1 cellular context compared by ENCODE assay signal in genomic region chr9:37639109-37639748, GRCh38.
A peak's percentile ranks its signal among the peaks of the same experiment; 100 is the strongest.
TF ChIP-seq lines count a peak whose summit lies in the region.

No MANE protein-coding gene starts in this region.

TF ChIP-seq in K562, 482 proteins besides CTCF, POLR2A, EP300 and RAD21 (continued from another document and continues in another):
- peak; percentile 57; the same call in 1 of the 2 replicates for TF ChIP-seq ZNF766 (CRISPR knock-in tag; conservative IDR thresholded peaks at IDR 0.05)
- TF ChIP-seq ZNF586 (CRISPR knock-in tag; conservative IDR thresholded peaks at IDR 0.05), result no peak
- TF ChIP-seq BRD4 (IDR thresholded peaks at IDR 0.05), result no peak
- TF ChIP-seq YY1 (IDR thresholded peaks at IDR 0.05; ENCODE audit: borderline replicate concordance in 1 of 3, control insufficient read depth in 1 of 3, extremely low read depth in 1 of 3, insufficient read depth in 3 of 3, insufficient read length in 1 of 3, insufficient replicate concordance in 2 of 3, low read depth in 1 of 3, low read length in 2 of 3), result peak in 1 of 3 experiments; percentile 32
- TF ChIP-seq, protein P1, sequence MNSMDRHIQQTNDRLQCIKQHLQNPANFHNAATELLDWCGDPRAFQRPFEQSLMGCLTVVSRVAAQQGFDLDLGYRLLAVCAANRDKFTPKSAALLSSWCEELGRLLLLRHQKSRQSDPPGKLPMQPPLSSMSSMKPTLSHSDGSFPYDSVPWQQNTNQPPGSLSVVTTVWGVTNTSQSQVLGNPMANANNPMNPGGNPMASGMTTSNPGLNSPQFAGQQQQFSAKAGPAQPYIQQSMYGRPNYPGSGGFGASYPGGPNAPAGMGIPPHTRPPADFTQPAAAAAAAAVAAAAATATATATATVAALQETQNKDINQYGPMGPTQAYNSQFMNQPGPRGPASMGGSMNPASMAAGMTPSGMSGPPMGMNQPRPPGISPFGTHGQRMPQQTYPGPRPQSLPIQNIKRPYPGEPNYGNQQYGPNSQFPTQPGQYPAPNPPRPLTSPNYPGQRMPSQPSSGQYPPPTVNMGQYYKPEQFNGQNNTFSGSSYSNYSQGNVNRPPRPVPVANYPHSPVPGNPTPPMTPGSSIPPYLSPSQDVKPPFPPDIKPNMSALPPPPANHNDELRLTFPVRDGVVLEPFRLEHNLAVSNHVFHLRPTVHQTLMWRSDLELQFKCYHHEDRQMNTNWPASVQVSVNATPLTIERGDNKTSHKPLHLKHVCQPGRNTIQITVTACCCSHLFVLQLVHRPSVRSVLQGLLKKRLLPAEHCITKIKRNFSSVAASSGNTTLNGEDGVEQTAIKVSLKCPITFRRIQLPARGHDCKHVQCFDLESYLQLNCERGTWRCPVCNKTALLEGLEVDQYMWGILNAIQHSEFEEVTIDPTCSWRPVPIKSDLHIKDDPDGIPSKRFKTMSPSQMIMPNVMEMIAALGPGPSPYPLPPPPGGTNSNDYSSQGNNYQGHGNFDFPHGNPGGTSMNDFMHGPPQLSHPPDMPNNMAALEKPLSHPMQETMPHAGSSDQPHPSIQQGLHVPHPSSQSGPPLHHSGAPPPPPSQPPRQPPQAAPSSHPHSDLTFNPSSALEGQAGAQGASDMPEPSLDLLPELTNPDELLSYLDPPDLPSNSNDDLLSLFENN (IDR thresholded peaks at IDR 0.05; ENCODE audit: low read depth in 2 of 2, low read length in 2 of 2), result no peak
- no peak for TF ChIP-seq NFATC3 (IDR thresholded peaks at IDR 0.05)
- TF ChIP-seq HNRNPUL1 (IDR thresholded peaks at IDR 0.05; ENCODE audit: low read length), result no peak
- TF ChIP-seq FUS (optimal IDR thresholded peaks at IDR 0.05; ENCODE audit: low read depth, low read length), result no peak
- TF ChIP-seq, protein P2, sequence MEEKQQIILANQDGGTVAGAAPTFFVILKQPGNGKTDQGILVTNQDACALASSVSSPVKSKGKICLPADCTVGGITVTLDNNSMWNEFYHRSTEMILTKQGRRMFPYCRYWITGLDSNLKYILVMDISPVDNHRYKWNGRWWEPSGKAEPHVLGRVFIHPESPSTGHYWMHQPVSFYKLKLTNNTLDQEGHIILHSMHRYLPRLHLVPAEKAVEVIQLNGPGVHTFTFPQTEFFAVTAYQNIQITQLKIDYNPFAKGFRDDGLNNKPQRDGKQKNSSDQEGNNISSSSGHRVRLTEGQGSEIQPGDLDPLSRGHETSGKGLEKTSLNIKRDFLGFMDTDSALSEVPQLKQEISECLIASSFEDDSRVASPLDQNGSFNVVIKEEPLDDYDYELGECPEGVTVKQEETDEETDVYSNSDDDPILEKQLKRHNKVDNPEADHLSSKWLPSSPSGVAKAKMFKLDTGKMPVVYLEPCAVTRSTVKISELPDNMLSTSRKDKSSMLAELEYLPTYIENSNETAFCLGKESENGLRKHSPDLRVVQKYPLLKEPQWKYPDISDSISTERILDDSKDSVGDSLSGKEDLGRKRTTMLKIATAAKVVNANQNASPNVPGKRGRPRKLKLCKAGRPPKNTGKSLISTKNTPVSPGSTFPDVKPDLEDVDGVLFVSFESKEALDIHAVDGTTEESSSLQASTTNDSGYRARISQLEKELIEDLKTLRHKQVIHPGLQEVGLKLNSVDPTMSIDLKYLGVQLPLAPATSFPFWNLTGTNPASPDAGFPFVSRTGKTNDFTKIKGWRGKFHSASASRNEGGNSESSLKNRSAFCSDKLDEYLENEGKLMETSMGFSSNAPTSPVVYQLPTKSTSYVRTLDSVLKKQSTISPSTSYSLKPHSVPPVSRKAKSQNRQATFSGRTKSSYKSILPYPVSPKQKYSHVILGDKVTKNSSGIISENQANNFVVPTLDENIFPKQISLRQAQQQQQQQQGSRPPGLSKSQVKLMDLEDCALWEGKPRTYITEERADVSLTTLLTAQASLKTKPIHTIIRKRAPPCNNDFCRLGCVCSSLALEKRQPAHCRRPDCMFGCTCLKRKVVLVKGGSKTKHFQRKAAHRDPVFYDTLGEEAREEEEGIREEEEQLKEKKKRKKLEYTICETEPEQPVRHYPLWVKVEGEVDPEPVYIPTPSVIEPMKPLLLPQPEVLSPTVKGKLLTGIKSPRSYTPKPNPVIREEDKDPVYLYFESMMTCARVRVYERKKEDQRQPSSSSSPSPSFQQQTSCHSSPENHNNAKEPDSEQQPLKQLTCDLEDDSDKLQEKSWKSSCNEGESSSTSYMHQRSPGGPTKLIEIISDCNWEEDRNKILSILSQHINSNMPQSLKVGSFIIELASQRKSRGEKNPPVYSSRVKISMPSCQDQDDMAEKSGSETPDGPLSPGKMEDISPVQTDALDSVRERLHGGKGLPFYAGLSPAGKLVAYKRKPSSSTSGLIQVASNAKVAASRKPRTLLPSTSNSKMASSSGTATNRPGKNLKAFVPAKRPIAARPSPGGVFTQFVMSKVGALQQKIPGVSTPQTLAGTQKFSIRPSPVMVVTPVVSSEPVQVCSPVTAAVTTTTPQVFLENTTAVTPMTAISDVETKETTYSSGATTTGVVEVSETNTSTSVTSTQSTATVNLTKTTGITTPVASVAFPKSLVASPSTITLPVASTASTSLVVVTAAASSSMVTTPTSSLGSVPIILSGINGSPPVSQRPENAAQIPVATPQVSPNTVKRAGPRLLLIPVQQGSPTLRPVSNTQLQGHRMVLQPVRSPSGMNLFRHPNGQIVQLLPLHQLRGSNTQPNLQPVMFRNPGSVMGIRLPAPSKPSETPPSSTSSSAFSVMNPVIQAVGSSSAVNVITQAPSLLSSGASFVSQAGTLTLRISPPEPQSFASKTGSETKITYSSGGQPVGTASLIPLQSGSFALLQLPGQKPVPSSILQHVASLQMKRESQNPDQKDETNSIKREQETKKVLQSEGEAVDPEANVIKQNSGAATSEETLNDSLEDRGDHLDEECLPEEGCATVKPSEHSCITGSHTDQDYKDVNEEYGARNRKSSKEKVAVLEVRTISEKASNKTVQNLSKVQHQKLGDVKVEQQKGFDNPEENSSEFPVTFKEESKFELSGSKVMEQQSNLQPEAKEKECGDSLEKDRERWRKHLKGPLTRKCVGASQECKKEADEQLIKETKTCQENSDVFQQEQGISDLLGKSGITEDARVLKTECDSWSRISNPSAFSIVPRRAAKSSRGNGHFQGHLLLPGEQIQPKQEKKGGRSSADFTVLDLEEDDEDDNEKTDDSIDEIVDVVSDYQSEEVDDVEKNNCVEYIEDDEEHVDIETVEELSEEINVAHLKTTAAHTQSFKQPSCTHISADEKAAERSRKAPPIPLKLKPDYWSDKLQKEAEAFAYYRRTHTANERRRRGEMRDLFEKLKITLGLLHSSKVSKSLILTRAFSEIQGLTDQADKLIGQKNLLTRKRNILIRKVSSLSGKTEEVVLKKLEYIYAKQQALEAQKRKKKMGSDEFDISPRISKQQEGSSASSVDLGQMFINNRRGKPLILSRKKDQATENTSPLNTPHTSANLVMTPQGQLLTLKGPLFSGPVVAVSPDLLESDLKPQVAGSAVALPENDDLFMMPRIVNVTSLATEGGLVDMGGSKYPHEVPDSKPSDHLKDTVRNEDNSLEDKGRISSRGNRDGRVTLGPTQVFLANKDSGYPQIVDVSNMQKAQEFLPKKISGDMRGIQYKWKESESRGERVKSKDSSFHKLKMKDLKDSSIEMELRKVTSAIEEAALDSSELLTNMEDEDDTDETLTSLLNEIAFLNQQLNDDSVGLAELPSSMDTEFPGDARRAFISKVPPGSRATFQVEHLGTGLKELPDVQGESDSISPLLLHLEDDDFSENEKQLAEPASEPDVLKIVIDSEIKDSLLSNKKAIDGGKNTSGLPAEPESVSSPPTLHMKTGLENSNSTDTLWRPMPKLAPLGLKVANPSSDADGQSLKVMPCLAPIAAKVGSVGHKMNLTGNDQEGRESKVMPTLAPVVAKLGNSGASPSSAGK (IDR thresholded peaks at IDR 0.05), result peak; percentile 77
- TF ChIP-seq ZNF197 (CRISPR knock-in tag; IDR thresholded peaks at IDR 0.05; ENCODE audit: low read depth), result peak; percentile 76; the same call in 1 of the 2 replicates
- TF ChIP-seq ERF (CRISPR knock-in tag; IDR thresholded peaks at IDR 0.05), result no peak
- TF ChIP-seq ZNF3 (CRISPR knock-in tag; IDR thresholded peaks at IDR 0.05), result no peak
- no peak for TF ChIP-seq ZNF609 (CRISPR knock-in tag; IDR thresholded peaks at IDR 0.05; ENCODE audit: borderline replicate concordance)
- TF ChIP-seq, protein P3, sequence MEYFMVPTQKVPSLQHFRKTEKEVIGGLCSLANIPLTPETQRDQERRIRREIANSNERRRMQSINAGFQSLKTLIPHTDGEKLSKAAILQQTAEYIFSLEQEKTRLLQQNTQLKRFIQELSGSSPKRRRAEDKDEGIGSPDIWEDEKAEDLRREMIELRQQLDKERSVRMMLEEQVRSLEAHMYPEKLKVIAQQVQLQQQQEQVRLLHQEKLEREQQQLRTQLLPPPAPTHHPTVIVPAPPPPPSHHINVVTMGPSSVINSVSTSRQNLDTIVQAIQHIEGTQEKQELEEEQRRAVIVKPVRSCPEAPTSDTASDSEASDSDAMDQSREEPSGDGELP (CRISPR knock-in tag; IDR thresholded peaks at IDR 0.05; ENCODE audit: borderline replicate concordance), result no peak
- no peak for TF ChIP-seq ETS1 (conservative IDR thresholded peaks at IDR 0.05; ENCODE audit: control insufficient read depth, low read depth, low read length)
- TF ChIP-seq, protein P4, sequence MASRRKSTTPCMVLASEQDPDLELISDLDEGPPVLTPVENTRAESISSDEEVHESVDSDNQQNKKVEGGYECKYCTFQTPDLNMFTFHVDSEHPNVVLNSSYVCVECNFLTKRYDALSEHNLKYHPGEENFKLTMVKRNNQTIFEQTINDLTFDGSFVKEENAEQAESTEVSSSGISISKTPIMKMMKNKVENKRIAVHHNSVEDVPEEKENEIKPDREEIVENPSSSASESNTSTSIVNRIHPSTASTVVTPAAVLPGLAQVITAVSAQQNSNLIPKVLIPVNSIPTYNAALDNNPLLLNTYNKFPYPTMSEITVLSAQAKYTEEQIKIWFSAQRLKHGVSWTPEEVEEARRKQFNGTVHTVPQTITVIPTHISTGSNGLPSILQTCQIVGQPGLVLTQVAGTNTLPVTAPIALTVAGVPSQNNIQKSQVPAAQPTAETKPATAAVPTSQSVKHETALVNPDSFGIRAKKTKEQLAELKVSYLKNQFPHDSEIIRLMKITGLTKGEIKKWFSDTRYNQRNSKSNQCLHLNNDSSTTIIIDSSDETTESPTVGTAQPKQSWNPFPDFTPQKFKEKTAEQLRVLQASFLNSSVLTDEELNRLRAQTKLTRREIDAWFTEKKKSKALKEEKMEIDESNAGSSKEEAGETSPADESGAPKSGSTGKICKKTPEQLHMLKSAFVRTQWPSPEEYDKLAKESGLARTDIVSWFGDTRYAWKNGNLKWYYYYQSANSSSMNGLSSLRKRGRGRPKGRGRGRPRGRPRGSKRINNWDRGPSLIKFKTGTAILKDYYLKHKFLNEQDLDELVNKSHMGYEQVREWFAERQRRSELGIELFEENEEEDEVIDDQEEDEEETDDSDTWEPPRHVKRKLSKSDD (conservative IDR thresholded peaks at IDR 0.05; ENCODE audit: low read length), result no peak
- TF ChIP-seq ATF7 (IDR thresholded peaks at IDR 0.05), result peak; percentile 96
- TF ChIP-seq USF1 (CRISPR knock-in tag; IDR thresholded peaks at IDR 0.05), result no peak
- no peak for TF ChIP-seq STAG1 (CRISPR knock-in tag; IDR thresholded peaks at IDR 0.05; ENCODE audit: borderline replicate concordance)
- TF ChIP-seq GTF2F1 (IDR thresholded peaks at IDR 0.05; ENCODE audit: low read depth, low read length), result no peak
- no peak for TF ChIP-seq NFE2 (IDR thresholded peaks at IDR 0.05; ENCODE audit: low read depth)
- no peak for TF ChIP-seq LEF1 (IDR thresholded peaks at IDR 0.05)
- TF ChIP-seq MAFF (IDR thresholded peaks at IDR 0.05; ENCODE audit: low read length), result no peak
